Comparison of ENCODE assay signal across 26 cellular contexts in the genomic region with DNA sequence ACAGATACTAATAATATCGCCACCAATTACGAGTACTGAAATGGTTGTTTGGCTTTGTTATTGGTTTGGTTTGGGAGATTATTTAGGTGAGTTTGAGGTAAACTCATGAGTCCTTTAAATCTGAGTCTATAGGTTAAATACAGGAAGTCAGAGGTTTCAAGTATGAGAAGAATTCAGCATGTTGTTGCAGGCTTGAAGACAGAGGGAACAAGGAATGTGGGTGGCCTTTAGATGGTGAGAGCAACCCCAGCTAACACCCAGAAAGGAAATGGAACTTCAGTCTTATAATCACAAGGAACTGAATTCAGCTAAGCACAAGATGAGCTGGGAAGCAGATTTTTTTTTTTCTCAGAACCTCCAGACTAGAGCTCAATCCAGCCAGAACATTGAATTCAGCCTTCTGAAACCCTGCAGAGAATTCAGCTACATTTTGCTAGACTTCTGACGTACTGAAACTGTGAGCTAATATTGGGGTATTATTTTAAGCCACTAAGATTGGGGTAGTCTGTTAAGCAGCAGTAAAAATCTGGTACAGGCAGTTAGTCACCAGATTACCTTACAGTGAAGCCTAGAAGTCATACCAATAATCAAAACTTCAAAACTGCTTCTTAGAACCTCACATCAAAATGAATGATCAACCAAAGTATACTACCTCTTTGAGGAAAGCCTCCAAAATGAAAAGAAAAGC.
DNase-seq lines count a peak whose midpoint lies in the region; ATAC-seq and TF ChIP-seq lines count a peak whose summit lies in the region.
"Had no signal": no experiment of that assay in that cellular context is flagged by ENCODE, and none has a peak within 500 bp of the region (broad histone marks: within the 10 kb centered on the region; RNA-seq: fewer than 3 reads in every experiment).

No MANE protein-coding gene starts in this region.

- ATAC-seq in WTC11, result peak; percentile 91
- ATAC-seq in mucosa of descending colon, result no peak
- no peak for ATAC-seq in GM18517 (IDR thresholded peaks at IDR 0.05; ENCODE audit: unreplicated experiment)
- ATAC-seq: heart right ventricle, lower lobe of right lung, psoas muscle had no signal

- POLR2A ChIA-PET in WTC11 (lab: Charles Lee), result no interaction called here

- TF ChIP-seq CTCF in WTC11 (IDR thresholded peaks at IDR 0.05) (no peak), osteocyte (IDR thresholded peaks at IDR 0.05) (no peak), mucosa of descending colon (IDR thresholded peaks at IDR 0.05) (no peak), sigmoid colon (IDR thresholded peaks at IDR 0.05) (no peak)

- H3K9me3 Mint-ChIP-seq in WTC11, result peaks cover 22% of the 10 kb centered on the region
- H3K9me3 Mint-ChIP-seq in osteocyte (ENCODE audit: unreplicated experiment), result no peaks in the 10 kb centered on the region
- H3K9me3 Mint-ChIP-seq: activated naive CD4-positive, alpha-beta T cell treated with anti-CD3 and anti-CD28 coated beads, Interleukin-2, amount 10 ng/mL, durations not matched to agents 7 days and 5 days; activated T-helper 1 cell treated with anti-CD3 and anti-CD28 coated beads, Interleukin-12 subunit alpha, Interleukin-12 subunit beta, Interleukin-2, Interleukin-4 antibody, amounts not matched to agents 30 ng/mL and 10 ng/mL and 1 ng/mL, durations not matched to agents 14 hours and 24 hours and 36 hours; CD4-positive, alpha-beta T cell had no signal

- no peak for TF ChIP-seq EP300 in sigmoid colon (IDR thresholded peaks at IDR 0.05)

- H3K27ac Mint-ChIP-seq in WTC11 (peak overlapping the region; percentile 54), osteocyte (ENCODE audit: unreplicated experiment) (peak overlapping the region; percentile 50)
- H3K27ac Mint-ChIP-seq: activated naive CD4-positive, alpha-beta T cell treated with anti-CD3 and anti-CD28 coated beads, Interleukin-2, amount 10 ng/mL, durations not matched to agents 7 days and 5 days; activated T-helper 1 cell treated with anti-CD3 and anti-CD28 coated beads, Interleukin-12 subunit alpha, Interleukin-12 subunit beta, Interleukin-2, Interleukin-4 antibody, amounts not matched to agents 30 ng/mL and 10 ng/mL and 1 ng/mL, durations not matched to agents 14 hours and 24 hours and 36 hours; CD4-positive, alpha-beta T cell; HFFc6 had no signal

- no peaks in the 10 kb centered on the region for H3K27me3 Mint-ChIP-seq in WTC11 (ENCODE audit: low read depth)
- no peaks in the 10 kb centered on the region for H3K27me3 Mint-ChIP-seq in osteocyte (ENCODE audit: unreplicated experiment)
- H3K27me3 Mint-ChIP-seq: CD4-positive, alpha-beta T cell had no signal

- no peaks in the 10 kb centered on the region for H3K4me1 ChIP-seq in mucosa of descending colon (ENCODE audit: low read depth)
- H3K4me1 ChIP-seq in sigmoid colon, result no peaks in the 10 kb centered on the region
- H3K4me1 ChIP-seq: heart right ventricle, lower lobe of right lung, psoas muscle had no signal

- H3K36me3 Mint-ChIP-seq in WTC11, result peaks cover 5% of the 10 kb centered on the region; the same call in 1 of the 2 replicates
- H3K36me3 Mint-ChIP-seq in osteocyte (ENCODE audit: unreplicated experiment), result no peaks in the 10 kb centered on the region
- H3K36me3 Mint-ChIP-seq: activated naive CD4-positive, alpha-beta T cell treated with anti-CD3 and anti-CD28 coated beads, Interleukin-2, amount 10 ng/mL, durations not matched to agents 7 days and 5 days had no signal

- H3K4me3 ChIP-seq in mucosa of descending colon (no peak overlapping the region), sigmoid colon (no peak overlapping the region)
- H3K4me3 ChIP-seq: dorsolateral prefrontal cortex, heart right ventricle, lower lobe of right lung, psoas muscle, SK-N-MC had no signal

- no peaks in the 10 kb centered on the region for H3K9me3 ChIP-seq in mucosa of descending colon
- no peaks in the 10 kb centered on the region for H3K9me3 ChIP-seq in sigmoid colon
- H3K9me3 ChIP-seq: heart right ventricle, lower lobe of right lung, psoas muscle had no signal

- H3K27me3 ChIP-seq in sigmoid colon, result no peaks in the 10 kb centered on the region
- H3K27me3 ChIP-seq: dorsolateral prefrontal cortex, heart right ventricle had no signal

- intact Hi-C loops in mucosa of descending colon (cut with DNase I, micrococcal nuclease), result no loop called here
- intact Hi-C loops in sigmoid colon (cut with DNase I), result no loop called here

- no peaks in the 10 kb centered on the region for H3K36me3 ChIP-seq in mucosa of descending colon (ENCODE audit: low read depth)
- H3K36me3 ChIP-seq in sigmoid colon, result no peaks in the 10 kb centered on the region
- H3K36me3 ChIP-seq: heart right ventricle, lower lobe of right lung had no signal

- H3K4me3 Mint-ChIP-seq in WTC11 (no peak overlapping the region), osteocyte (ENCODE audit: unreplicated experiment) (no peak overlapping the region)
- H3K4me3 Mint-ChIP-seq: activated naive CD4-positive, alpha-beta T cell treated with anti-CD3 and anti-CD28 coated beads, Interleukin-2, amount 10 ng/mL, durations not matched to agents 7 days and 5 days; activated T-helper 1 cell treated with anti-CD3 and anti-CD28 coated beads, Interleukin-12 subunit alpha, Interleukin-12 subunit beta, Interleukin-2, Interleukin-4 antibody, amounts not matched to agents 30 ng/mL and 10 ng/mL and 1 ng/mL, durations not matched to agents 14 hours and 24 hours and 36 hours; CD4-positive, alpha-beta T cell; HFFc6 had no signal

- DNase-seq in HT1080 (ENCODE audit: low read depth), result peak; percentile 5
- no peak for DNase-seq in WTC11 (ENCODE audit: low spot score)
- DNase-seq in iPS DF 4.7 (ENCODE audit: extremely low read depth, low spot score), result peak; percentile 19
- DNase-seq in osteocyte (ENCODE audit: extremely low spot score, unreplicated experiment), result no peak
- DNase-seq in mucosa of descending colon, result no peak
- no peak for DNase-seq in sigmoid colon
- DNase-seq: activated CD4-positive, alpha-beta T cell treated with anti-CD3 and anti-CD28 coated beads, Interleukin-2, amount 50 U/mL, for 4 hours; activated CD4-positive, CD25-positive, alpha-beta regulatory T cell; activated naive CD4-positive, alpha-beta T cell treated with anti-CD3 and anti-CD28 coated beads, Interleukin-2, amount 10 ng/mL, durations not matched to agents 7 days and 5 days; amygdala; caudate nucleus; CD4-positive, alpha-beta T cell; dorsolateral prefrontal cortex; heart right ventricle; HFFc6; kidney; lower lobe of right lung; NCI-H1048; NCI-H1694 treated with DMSO at 0.1 percent for 48 hours; NCI-H526; psoas muscle; trophoblast cell had no signal

- peaks cover 27% of the 10 kb centered on the region for H3K4me1 Mint-ChIP-seq in WTC11
- H3K4me1 Mint-ChIP-seq in osteocyte (ENCODE audit: unreplicated experiment), result peaks cover 23% of the 10 kb centered on the region
- H3K4me1 Mint-ChIP-seq: activated naive CD4-positive, alpha-beta T cell treated with anti-CD3 and anti-CD28 coated beads, Interleukin-2, amount 10 ng/mL, durations not matched to agents 7 days and 5 days had no signal

- WGBS in sigmoid colon, 2 donors, result 90 to 92% methylated on average over 3 of the region's 3 CpGs

- no peak overlapping the region for H3K27ac ChIP-seq in sigmoid colon
- H3K27ac ChIP-seq: dorsolateral prefrontal cortex, heart right ventricle, KMS-11, lower lobe of right lung, psoas muscle, SK-N-MC had no signal

- CTCF ChIA-PET in WTC11 (lab: Charles Lee), result no interaction called here

- TF ChIP-seq POLR2A in sigmoid colon (IDR thresholded peaks at IDR 0.05), result no peak

TF ChIP-seq in WTC11, 78 proteins besides CTCF, POLR2A, EP300 and RAD21:
- TF ChIP-seq FOXK1 (CRISPR knock-in tag; IDR thresholded peaks at IDR 0.05), result no peak
- no peak for TF ChIP-seq SP1 (CRISPR knock-in tag; conservative IDR thresholded peaks at IDR 0.05)
- TF ChIP-seq ZBTB21 (CRISPR knock-in tag; IDR thresholded peaks at IDR 0.05; ENCODE audit: borderline replicate concordance), result no peak
- TF ChIP-seq, protein P1, sequence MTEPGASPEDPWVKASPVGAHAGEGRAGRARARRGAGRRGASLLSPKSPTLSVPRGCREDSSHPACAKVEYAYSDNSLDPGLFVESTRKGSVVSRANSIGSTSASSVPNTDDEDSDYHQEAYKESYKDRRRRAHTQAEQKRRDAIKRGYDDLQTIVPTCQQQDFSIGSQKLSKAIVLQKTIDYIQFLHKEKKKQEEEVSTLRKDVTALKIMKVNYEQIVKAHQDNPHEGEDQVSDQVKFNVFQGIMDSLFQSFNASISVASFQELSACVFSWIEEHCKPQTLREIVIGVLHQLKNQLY (CRISPR knock-in tag; IDR thresholded peaks at IDR 0.05), result no peak
- no peak for TF ChIP-seq RELA (CRISPR knock-in tag; IDR thresholded peaks at IDR 0.05; ENCODE audit: borderline replicate concordance)

Comparison
In these comparisons a context has a peak if more than half of its experiments do, and no peak if none do; other contexts are left out.
1. DNase-seq: peak in HT1080 (single experiment) and iPS DF 4.7 (single experiment); none in WTC11 (single experiment), osteocyte (single experiment), mucosa of descending colon (0 of 3) and sigmoid colon (single experiment).